Comparison of ENCODE assay signal across 19 cellular contexts in the genomic region with DNA sequence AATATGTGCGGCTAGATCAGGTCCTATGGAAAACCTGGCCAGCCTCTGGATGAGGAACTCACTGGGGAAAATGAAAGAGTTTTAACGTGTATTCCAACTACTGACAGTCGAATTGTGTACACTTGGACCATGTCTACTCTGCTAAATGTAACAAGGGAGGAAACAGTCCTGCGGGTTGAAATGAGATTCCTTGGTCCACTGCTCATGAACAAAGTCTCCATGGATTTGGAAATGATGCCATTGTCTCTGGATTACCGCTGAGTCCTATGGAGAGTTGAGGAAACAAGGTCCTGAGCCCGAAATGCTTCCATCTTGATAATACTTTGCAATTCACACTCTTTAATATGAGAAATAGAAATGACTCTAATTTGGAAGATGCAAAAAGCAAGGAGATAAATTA.
DNase-seq lines count a peak whose midpoint lies in the region; ATAC-seq and TF ChIP-seq lines count a peak whose summit lies in the region.
"Had no signal": no experiment of that assay in that cellular context is flagged by ENCODE, and none has a peak within 500 bp of the region (broad histone marks: within the 10 kb centered on the region; RNA-seq: fewer than 3 reads in every experiment).

No MANE protein-coding gene starts in this region.

- H3K4me3 Mint-ChIP-seq in WTC11, result no peak overlapping the region
- H3K4me3 Mint-ChIP-seq in neural crest cell, result no peak overlapping the region
- H3K4me3 Mint-ChIP-seq in activated CD8-positive, alpha-beta T cell treated with anti-CD3 and anti-CD28 coated beads for 36 hours, result no peak overlapping the region
- H3K4me3 Mint-ChIP-seq: CD4-positive, alpha-beta T cell had no signal

- no peak for ATAC-seq in WTC11
- ATAC-seq in GM19463 (IDR thresholded peaks at IDR 0.05; ENCODE audit: unreplicated experiment), result no peak
- no peak for ATAC-seq in activated CD8-positive, alpha-beta T cell treated with anti-CD3 and anti-CD28 coated beads for 36 hours
- ATAC-seq: Panc1 had no signal

- CTCF ChIA-PET in WTC11 (lab: Charles Lee), result interaction anchor here (1.5 kb wide), 1 partner anchor 36 kb away, joined by 6 read pairs; no protein-coding TSS in a partner anchor
- CTCF ChIA-PET in activated CD8-positive, alpha-beta T cell treated with anti-CD3 and anti-CD28 coated beads for 36 hours (lab: Charles Lee), result no interaction called here

- POLR2A ChIA-PET in WTC11 (lab: Charles Lee), result no interaction called here
- POLR2A ChIA-PET in activated CD8-positive, alpha-beta T cell treated with anti-CD3 and anti-CD28 coated beads for 36 hours (lab: Charles Lee), result no interaction called here

- H3K36me3 Mint-ChIP-seq in WTC11, result no peaks in the 10 kb centered on the region
- no peaks in the 10 kb centered on the region for H3K36me3 Mint-ChIP-seq in neural crest cell (ENCODE audit: low read depth)
- no peaks in the 10 kb centered on the region for H3K36me3 Mint-ChIP-seq in activated CD8-positive, alpha-beta T cell treated with anti-CD3 and anti-CD28 coated beads for 36 hours (ENCODE audit: low read depth)

- DNase-seq in NCI-H2107 treated with DMSO at 0.1 percent for 48 hours (lab: John Stamatoyannopoulos, UW; ENCODE audit: unreplicated experiment) (peak; percentile 5), NCI-H2107 (lab: John Stamatoyannopoulos, UW) (no peak), WTC11 (ENCODE audit: low spot score) (no peak), neural crest cell (ENCODE audit: low read depth, low spot score) (no peak), globus pallidus (ENCODE audit: low spot score) (no peak), NCI-H82 (lab: John Stamatoyannopoulos, UW) (no peak)
- DNase-seq in activated CD8-positive, alpha-beta T cell treated with anti-CD3 and anti-CD28 coated beads for 36 hours, result no peak
- DNase-seq: CD4-positive, alpha-beta T cell; GOT3; IMR-90; NCI-H1092; NCI-H1417 treated with DMSO at 0.1 percent for 48 hours; NCI-H1694 treated with DMSO at 0.1 percent for 48 hours; NCI-H2081; NCI-H446; NCI-H524 treated with DMSO at 0.1 percent for 48 hours; SHP77 had no signal

- H3K27ac Mint-ChIP-seq in WTC11 (no peak overlapping the region), neural crest cell (ENCODE audit: unreplicated experiment) (peak overlapping the region; percentile 10)
- H3K27ac Mint-ChIP-seq in activated CD8-positive, alpha-beta T cell treated with anti-CD3 and anti-CD28 coated beads for 36 hours, result no peak overlapping the region
- H3K27ac Mint-ChIP-seq: CD4-positive, alpha-beta T cell had no signal

- intact Hi-C loops in activated CD8-positive, alpha-beta T cell treated with anti-CD3 and anti-CD28 coated beads for 36 hours (cut with micrococcal nuclease), result no loop called here

- TF ChIP-seq CTCF in WTC11 (IDR thresholded peaks at IDR 0.05) (no peak), neural crest cell (conservative IDR thresholded peaks at IDR 0.05) (no peak)
- TF ChIP-seq CTCF in activated CD8-positive, alpha-beta T cell treated with anti-CD3 and anti-CD28 coated beads for 36 hours (IDR thresholded peaks at IDR 0.05), result no peak

- H3K4me1 Mint-ChIP-seq in WTC11, result peaks cover 10% of the 10 kb centered on the region
- H3K4me1 Mint-ChIP-seq in neural crest cell, result peaks cover 30% of the 10 kb centered on the region
- H3K4me1 Mint-ChIP-seq in activated CD8-positive, alpha-beta T cell treated with anti-CD3 and anti-CD28 coated beads for 36 hours (ENCODE audit: low read depth), result no peaks in the 10 kb centered on the region

- H3K27me3 Mint-ChIP-seq in WTC11 (ENCODE audit: low read depth) (no peaks in the 10 kb centered on the region), neural crest cell (ENCODE audit: low read depth) (no peaks in the 10 kb centered on the region)
- H3K27me3 Mint-ChIP-seq in activated CD8-positive, alpha-beta T cell treated with anti-CD3 and anti-CD28 coated beads for 36 hours, result peaks cover 3% of the 10 kb centered on the region
- H3K27me3 Mint-ChIP-seq: CD4-positive, alpha-beta T cell had no signal

- no peaks in the 10 kb centered on the region for H3K9me3 Mint-ChIP-seq in WTC11
- peaks cover 5% of the 10 kb centered on the region for H3K9me3 Mint-ChIP-seq in neural crest cell
- no peaks in the 10 kb centered on the region for H3K9me3 Mint-ChIP-seq in activated CD8-positive, alpha-beta T cell treated with anti-CD3 and anti-CD28 coated beads for 36 hours
- H3K9me3 Mint-ChIP-seq: CD4-positive, alpha-beta T cell had no signal

TF ChIP-seq in WTC11, 78 proteins besides CTCF, POLR2A, EP300 and RAD21:
- TF ChIP-seq ZNF219 (CRISPR knock-in tag; IDR thresholded peaks at IDR 0.05; ENCODE audit: borderline replicate concordance), result no peak
- no peak for TF ChIP-seq TEAD1 (CRISPR knock-in tag; IDR thresholded peaks at IDR 0.05)
- TF ChIP-seq KAT7 (CRISPR knock-in tag; IDR thresholded peaks at IDR 0.05; ENCODE audit: borderline replicate concordance), result no peak
- TF ChIP-seq, protein P1, sequence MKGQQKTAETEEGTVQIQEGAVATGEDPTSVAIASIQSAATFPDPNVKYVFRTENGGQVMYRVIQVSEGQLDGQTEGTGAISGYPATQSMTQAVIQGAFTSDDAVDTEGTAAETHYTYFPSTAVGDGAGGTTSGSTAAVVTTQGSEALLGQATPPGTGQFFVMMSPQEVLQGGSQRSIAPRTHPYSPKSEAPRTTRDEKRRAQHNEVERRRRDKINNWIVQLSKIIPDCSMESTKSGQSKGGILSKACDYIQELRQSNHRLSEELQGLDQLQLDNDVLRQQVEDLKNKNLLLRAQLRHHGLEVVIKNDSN (CRISPR knock-in tag; IDR thresholded peaks at IDR 0.05), result no peak
- TF ChIP-seq ZMAT4 (CRISPR knock-in tag; IDR thresholded peaks at IDR 0.05), result no peak
- TF ChIP-seq, protein P2, sequence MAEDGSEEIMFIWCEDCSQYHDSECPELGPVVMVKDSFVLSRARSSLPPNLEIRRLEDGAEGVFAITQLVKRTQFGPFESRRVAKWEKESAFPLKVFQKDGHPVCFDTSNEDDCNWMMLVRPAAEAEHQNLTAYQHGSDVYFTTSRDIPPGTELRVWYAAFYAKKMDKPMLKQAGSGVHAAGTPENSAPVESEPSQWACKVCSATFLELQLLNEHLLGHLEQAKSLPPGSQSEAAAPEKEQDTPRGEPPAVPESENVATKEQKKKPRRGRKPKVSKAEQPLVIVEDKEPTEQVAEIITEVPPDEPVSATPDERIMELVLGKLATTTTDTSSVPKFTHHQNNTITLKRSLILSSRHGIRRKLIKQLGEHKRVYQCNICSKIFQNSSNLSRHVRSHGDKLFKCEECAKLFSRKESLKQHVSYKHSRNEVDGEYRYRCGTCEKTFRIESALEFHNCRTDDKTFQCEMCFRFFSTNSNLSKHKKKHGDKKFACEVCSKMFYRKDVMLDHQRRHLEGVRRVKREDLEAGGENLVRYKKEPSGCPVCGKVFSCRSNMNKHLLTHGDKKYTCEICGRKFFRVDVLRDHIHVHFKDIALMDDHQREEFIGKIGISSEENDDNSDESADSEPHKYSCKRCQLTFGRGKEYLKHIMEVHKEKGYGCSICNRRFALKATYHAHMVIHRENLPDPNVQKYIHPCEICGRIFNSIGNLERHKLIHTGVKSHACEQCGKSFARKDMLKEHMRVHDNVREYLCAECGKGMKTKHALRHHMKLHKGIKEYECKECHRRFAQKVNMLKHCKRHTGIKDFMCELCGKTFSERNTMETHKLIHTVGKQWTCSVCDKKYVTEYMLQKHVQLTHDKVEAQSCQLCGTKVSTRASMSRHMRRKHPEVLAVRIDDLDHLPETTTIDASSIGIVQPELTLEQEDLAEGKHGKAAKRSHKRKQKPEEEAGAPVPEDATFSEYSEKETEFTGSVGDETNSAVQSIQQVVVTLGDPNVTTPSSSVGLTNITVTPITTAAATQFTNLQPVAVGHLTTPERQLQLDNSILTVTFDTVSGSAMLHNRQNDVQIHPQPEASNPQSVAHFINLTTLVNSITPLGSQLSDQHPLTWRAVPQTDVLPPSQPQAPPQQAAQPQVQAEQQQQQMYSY (CRISPR knock-in tag; IDR thresholded peaks at IDR 0.05), result peak; percentile 24; the same call in 1 of the 2 replicates
- no peak for TF ChIP-seq E2F1 (CRISPR knock-in tag; IDR thresholded peaks at IDR 0.05)
